In genomic region chr7:149179241-149179640, GRCh38 we compare ENCODE assay signal across 18 cellular contexts. TPM values are rescaled to one million over a fixed set of nuclear protein-coding genes. Genes with fewer than 3 reads are reported as not detected.
DNase-seq lines count a peak whose midpoint lies in the region; ATAC-seq, FAIRE-seq and TF ChIP-seq lines count a peak whose summit lies in the region.
"Had no signal": no experiment of that assay in that cellular context is flagged by ENCODE, and none has a peak within 500 bp of the region (broad histone marks: within the 10 kb centered on the region; RNA-seq: fewer than 3 reads in every experiment).

No MANE protein-coding gene starts in this region.

- H3K4me1 Mint-ChIP-seq in activated naive CD8-positive, alpha-beta T cell treated with anti-CD3 and anti-CD28 coated beads, Interleukin-2, amount 50 U/mL, for 24 hours, result no peaks in the 10 kb centered on the region
- H3K4me1 Mint-ChIP-seq: B cell had no signal

- no peaks in the 10 kb centered on the region for H3K9me3 Mint-ChIP-seq in activated naive CD8-positive, alpha-beta T cell treated with anti-CD3 and anti-CD28 coated beads, Interleukin-2, amount 50 U/mL, for 24 hours
- H3K9me3 Mint-ChIP-seq: CD8-positive, alpha-beta T cell; HFFc6 had no signal

- intact Hi-C loops in HepG2 (cut with micrococcal nuclease; ENCODE audit: unreplicated experiment) (no loop called here), right lobe of liver (cut with DNase I) (no loop called here), K562 (cut with micrococcal nuclease) (no loop called here)

- H3K9me1 ChIP-seq in K562 (ENCODE audit: control insufficient read depth, insufficient read depth, low read length), result no peaks in the 10 kb centered on the region

- H3K9ac ChIP-seq in HepG2 (ENCODE audit: insufficient read depth, low read depth, low read length) (no peak overlapping the region), K562 (ENCODE audit: insufficient read depth in 1 of 2, low read depth in 2 of 2, low read length in 2 of 2) (peak overlapping the region in 1 of 2 experiments; percentile 40; a peak in 1 of 4 replicates)
- H3K9ac ChIP-seq: BLaER1 treated with 17β-estradiol and CSF1 and Interleukin-3, amounts not matched to agents 10 nM and 100 nM had no signal

- H3K36me3 Mint-ChIP-seq in activated naive CD8-positive, alpha-beta T cell treated with anti-CD3 and anti-CD28 coated beads, Interleukin-2, amount 50 U/mL, for 24 hours (ENCODE audit: low read depth), result peaks cover 31% of the 10 kb centered on the region

- H3K4me2 ChIP-seq in HepG2 (ENCODE audit: low read depth, low read length) (no peak overlapping the region), K562 (ENCODE audit: insufficient read depth, low read length) (no peak overlapping the region)
- H3K4me2 ChIP-seq: BLaER1 treated with 17β-estradiol and CSF1 and Interleukin-3, amounts not matched to agents 10 nM and 100 nM had no signal

- CTCF ChIA-PET in HepG2 (lab: Yijun Ruan, JAX; ENCODE audit: low intra/inter-chr PET ratio, low total read pairs), result no interaction called here
- CTCF ChIA-PET in K562 (lab: Yijun Ruan, JAX; ENCODE audit: low intra/inter-chr PET ratio), result no interaction called here

- TF ChIP-seq RAD21 in HepG2 (CRISPR knock-in tag; IDR thresholded peaks at IDR 0.05) (no peak), K562 (CRISPR knock-in tag; conservative IDR thresholded peaks at IDR 0.05 in 1 of 2, IDR thresholded peaks at IDR 0.05 in 1 of 2) (no peak)

- POLR2A ChIA-PET in HepG2 (lab: Yijun Ruan, JAX), result no interaction called here
- POLR2A ChIA-PET in K562 (lab: Yijun Ruan, JAX), result interaction anchor here (0.7 to 2.1 kb wide), 4 partner anchors 9 to 324 kb away, joined by 3 to 6 read pairs (median 4); partner anchors contain the start of gene ZNF282

- H3K9me3 ChIP-seq in HepG2 (ENCODE audit: low read length) (no peaks in the 10 kb centered on the region), right lobe of liver (no peaks in the 10 kb centered on the region), K562 (replicated peaks; ENCODE audit: control insufficient read depth, insufficient read depth, low read depth, low read length) (no peaks in the 10 kb centered on the region), neutrophil (no peaks in the 10 kb centered on the region)
- H3K9me3 ChIP-seq: BLaER1 treated with 17β-estradiol and CSF1 and Interleukin-3, amounts not matched to agents 10 nM and 100 nM had no signal

- H3K27ac Mint-ChIP-seq in activated naive CD8-positive, alpha-beta T cell treated with anti-CD3 and anti-CD28 coated beads, Interleukin-2, amount 50 U/mL, for 24 hours, result no peak overlapping the region
- H3K27ac Mint-ChIP-seq: B cell, HFFc6 had no signal

- H3K4me1 ChIP-seq in HepG2 (ENCODE audit: insufficient read depth, low read length) (no peaks in the 10 kb centered on the region), right lobe of liver (no peaks in the 10 kb centered on the region), K562 (replicated peaks in 1 of 2; ENCODE audit: control insufficient read depth in 2 of 2, insufficient read depth in 2 of 2, low read length in 2 of 2) (peaks cover 0 to 4% of the 10 kb centered on the region in 2 experiments; a peak in 1 of 5 replicates), neutrophil (ENCODE audit: control insufficient read depth in 1 of 2, insufficient read depth in 1 of 2, low read depth in 1 of 2, low read length in 1 of 2) (peaks cover 20 to 23% of the 10 kb centered on the region in 2 experiments)

- H3K79me2 ChIP-seq in HepG2 (ENCODE audit: insufficient read depth, low read length), result no peaks in the 10 kb centered on the region
- H3K79me2 ChIP-seq in K562 (ENCODE audit: control insufficient read depth, insufficient read depth, low read length), result no peaks in the 10 kb centered on the region

- TF ChIP-seq EP300 in HepG2 (IDR thresholded peaks at IDR 0.05; ENCODE audit: low read depth in 2 of 2, low read length in 2 of 2), result no peak
- no peak for TF ChIP-seq EP300 in HepG2 (CRISPR knock-in tag; IDR thresholded peaks at IDR 0.05; ENCODE audit: borderline replicate concordance)
- no peak for TF ChIP-seq EP300 in K562 (IDR thresholded peaks at IDR 0.05; ENCODE audit: low read length)

- H3K27ac ChIP-seq in HepG2 (ENCODE audit: extremely low read length, insufficient read depth, low read length) (no peak overlapping the region), right lobe of liver (no peak overlapping the region), K562 (ENCODE audit: extremely low read depth, low read depth, low read length) (no peak overlapping the region), neutrophil (peak overlapping the region; percentile 39)
- H3K27ac ChIP-seq: BLaER1 treated with 17β-estradiol and CSF1 and Interleukin-3, amounts not matched to agents 10 nM and 100 nM had no signal

- BruUV-seq in HepG2 (replicated peaks; lab: Mats Ljungman, UMichigan) (no TSS peak), K562 (replicated peaks; lab: Mats Ljungman, UMichigan) (no TSS peak)

- H4K20me1 ChIP-seq in HepG2 (ENCODE audit: insufficient read depth, low read length) (no peaks in the 10 kb centered on the region), K562 (replicated peaks; ENCODE audit: control insufficient read depth, insufficient read depth, low read length) (no peaks in the 10 kb centered on the region)

- H3K27me3 Mint-ChIP-seq in activated naive CD8-positive, alpha-beta T cell treated with anti-CD3 and anti-CD28 coated beads, Interleukin-2, amount 50 U/mL, for 24 hours, result no peaks in the 10 kb centered on the region
- H3K27me3 Mint-ChIP-seq: B cell had no signal

- DNase-seq in HepG2 (ENCODE audit: low spot score) (no peak), right lobe of liver (no peak), K562 (ENCODE audit: extremely low read depth in 1 of 4, low spot score in 3 of 4) (no peak), dedifferentiated amniotic fluid mesenchymal stem cell (ENCODE audit: extremely low spot score) (no peak), activated gamma-delta T cell treated with Interleukin-2 at 50 U/mL for 16 hours (no peak)
- DNase-seq in activated naive CD8-positive, alpha-beta T cell treated with anti-CD3 and anti-CD28 coated beads, Interleukin-2, amount 50 U/mL, for 24 hours, result no peak
- DNase-seq: Calu3; CD8-positive, alpha-beta T cell; DMS79 treated with DMSO at 0.1 percent for 48 hours; GF-D8; GOT3; H7; HFFc6 had no signal

- H3K4me3 ChIP-seq in HepG2 (replicated peaks in 1 of 3; ENCODE audit: insufficient read depth in 1 of 3, low read depth in 2 of 3, low read length in 3 of 3) (no peak overlapping the region), right lobe of liver (no peak overlapping the region), K562 (no peak overlapping the region), neutrophil (ENCODE audit: low read depth in 1 of 2, low read length in 1 of 2) (no peak overlapping the region)
- H3K4me3 ChIP-seq: BLaER1 treated with 17β-estradiol and CSF1 and Interleukin-3, amounts not matched to agents 10 nM and 100 nM had no signal

- TF ChIP-seq CTCF in HepG2 (CRISPR knock-in tag; IDR thresholded peaks at IDR 0.05), result no peak
- no peak for TF ChIP-seq CTCF in right lobe of liver (IDR thresholded peaks at IDR 0.05)
- TF ChIP-seq CTCF in K562 (IDR thresholded peaks at IDR 0.05 in 2 of 3, conservative IDR thresholded peaks at IDR 0.05 in 1 of 3; ENCODE audit: insufficient read depth in 2 of 3, low read depth in 1 of 3, low read length in 3 of 3), result no peak
- TF ChIP-seq CTCF in neutrophil (IDR thresholded peaks at IDR 0.05), result no peak

- H3K27me3 ChIP-seq in HepG2 (ENCODE audit: control insufficient read depth in 1 of 2, insufficient read depth in 2 of 2, low read length in 2 of 2) (no peaks in the 10 kb centered on the region), right lobe of liver (no peaks in the 10 kb centered on the region), K562 (ENCODE audit: control insufficient read depth in 2 of 2, insufficient read depth in 2 of 2, low read length in 2 of 2) (no peaks in the 10 kb centered on the region), neutrophil (no peaks in the 10 kb centered on the region)
- H3K27me3 ChIP-seq: BLaER1 treated with 17β-estradiol and CSF1 and Interleukin-3, amounts not matched to agents 10 nM and 100 nM had no signal

- no peak for FAIRE-seq in HepG2 (lab: Jason Lieb, UNC)
- no peak for FAIRE-seq in K562 (lab: Jason Lieb, UNC)
- FAIRE-seq: HTR-8/SVneo had no signal

- ATAC-seq in HepG2, result no peak; the same call in 2 of the 3 replicates
- ATAC-seq in right lobe of liver, result no peak
- no peak for ATAC-seq in K562
- no peak for ATAC-seq in activated naive CD8-positive, alpha-beta T cell treated with anti-CD3 and anti-CD28 coated beads, Interleukin-2, amount 50 U/mL, for 24 hours
- ATAC-seq: CD8-positive, alpha-beta T cell; HCT116 had no signal

- no peak overlapping the region for H3K4me3 Mint-ChIP-seq in activated naive CD8-positive, alpha-beta T cell treated with anti-CD3 and anti-CD28 coated beads, Interleukin-2, amount 50 U/mL, for 24 hours
- H3K4me3 Mint-ChIP-seq: B cell; CD8-positive, alpha-beta T cell; HFFc6 had no signal

- H2AFZ ChIP-seq in HepG2 (ENCODE audit: low read length) (no peak overlapping the region), K562 (ENCODE audit: low read depth, low read length) (no peak overlapping the region)

- in situ Hi-C loops in HepG2 (cut with HindIII; ENCODE audit: extremely low pct_ligation_motif_present, low pct_unique_long_range_greater_than_20kb) (no loop called here), K562 (cut with MboI) (no loop called here)

- WGBS in HepG2 (ENCODE audit: low lambda C conversion rate), result 100% methylated on average over 4 of the region's 19 CpGs
- 93% methylated on average over 5 of the region's 19 CpGs for WGBS in right lobe of liver (ENCODE audit: insufficient coverage, low coverage, low lambda C conversion rate, missing lambda C conversion rate)
- 93% methylated on average over 19 of the region's 19 CpGs for WGBS in K562 (ENCODE audit: insufficient coverage, low coverage, missing lambda C conversion rate)

- H3K36me3 ChIP-seq in HepG2 (replicated peaks in 1 of 2; ENCODE audit: control insufficient read depth in 1 of 2, insufficient read depth in 2 of 2, low read length in 2 of 2), result peaks cover 14 to 50% of the 10 kb centered on the region in 2 experiments
- peaks cover 0 to 47% (median 17%) of the 10 kb centered on the region in 4 donors for H3K36me3 ChIP-seq in right lobe of liver
- H3K36me3 ChIP-seq in K562 (ENCODE audit: control insufficient read depth, insufficient read depth, low read length), result peaks cover 81% of the 10 kb centered on the region
- H3K36me3 ChIP-seq in neutrophil, result peaks cover 57% of the 10 kb centered on the region

- TF ChIP-seq POLR2A in HepG2 (IDR thresholded peaks at IDR 0.05; ENCODE audit: insufficient read depth in 1 of 2, low read depth in 2 of 2, low read length in 2 of 2), result no peak
- TF ChIP-seq POLR2A in right lobe of liver (IDR thresholded peaks at IDR 0.05), result no peak
- no peak for TF ChIP-seq POLR2A in K562 (conservative IDR thresholded peaks at IDR 0.05)

RNA-seq across cellular contexts. Expression of gene ZNF282, which starts 16.1 kb away (rescaled TPM):
- total RNA-seq in HepG2 (2016; rRNA removed; fragmentation: Illumina TruSeq; extraction: Trizol), result 19.3 and 20.9 TPM in 2 replicates
- 2.7 and 2.9 TPM in 2 replicates for total RNA-seq in HepG2 (2016; cell fraction: cytosol; rRNA removed; fragmentation: Illumina TruSeq; extraction: Trizol; ENCODE audit: low read depth)
- total RNA-seq in HepG2 (2016; cell fraction: insoluble cytoplasmic fraction; rRNA removed; fragmentation: Illumina TruSeq; extraction: Trizol), result 15.5 and 23.4 TPM in 2 replicates
- 7.4 and 7.5 TPM in 2 replicates for total RNA-seq in HepG2 (2016; cell fraction: membrane; rRNA removed; fragmentation: Illumina TruSeq; extraction: Trizol)
- 14.8 and 18.0 TPM in 2 replicates for total RNA-seq in HepG2 (2016; cell fraction: nucleus; rRNA removed; fragmentation: Illumina TruSeq; extraction: Trizol)
- 9.1 and 12.5 TPM in 2 replicates for polyA plus RNA-seq in HepG2 (2011; rRNA removed)
- 8.6 and 11.7 TPM in 2 replicates for polyA plus RNA-seq in HepG2 (2011; cell fraction: cytosol; rRNA removed)
- 18.1 and 20.6 TPM in 2 replicates for polyA plus RNA-seq in HepG2 (2011; cell fraction: nucleus; rRNA removed)
- 12.3 and 12.4 TPM in 2 replicates for polyA plus RNA-seq in HepG2 (2012)
- polyA plus RNA-seq in HepG2 (2016; cell fraction: cytosol; fragmentation: Illumina TruSeq; extraction: Trizol; ENCODE audit: low read depth), result 1.3 and 1.6 TPM in 2 replicates
- 12.4 and 15.3 TPM in 2 replicates for polyA plus RNA-seq in HepG2 (2016; cell fraction: insoluble cytoplasmic fraction; fragmentation: Illumina TruSeq; extraction: Trizol; ENCODE audit: low read depth)
- 2.8 and 3.9 TPM in 2 replicates for polyA plus RNA-seq in HepG2 (2016; cell fraction: membrane; fragmentation: Illumina TruSeq; extraction: Trizol; ENCODE audit: low read depth)
- 16.8 and 26.8 TPM in 2 replicates for polyA plus RNA-seq in HepG2 (2016; cell fraction: nucleus; fragmentation: Illumina TruSeq; extraction: Trizol; ENCODE audit: insufficient read depth, low read depth)
- polyA minus RNA-seq in HepG2 (2011; rRNA and poly(A)+ RNA removed; ENCODE audit: low replicate concordance), result 25.0 and 32.5 TPM in 2 replicates
- 13.9 and 18.6 TPM in 2 replicates for polyA minus RNA-seq in HepG2 (2011; cell fraction: cytosol; rRNA and poly(A)+ RNA removed)
- polyA minus RNA-seq in HepG2 (2011; cell fraction: nucleus; rRNA and poly(A)+ RNA removed), result 38.4 and 52.6 TPM in 2 replicates
- 10 to 100 TPM in 3 of 6 experiments, 1 to 10 TPM in 3; 7.1 to 13.2 (median 10.0) TPM for total RNA-seq in right lobe of liver
- total RNA-seq in K562 (2011; cell fraction: chromatin; rRNA removed; ENCODE audit: low replicate concordance), result 64.6 and 106 TPM in 2 replicates
- 55.3 and 74.2 TPM in 2 replicates for total RNA-seq in K562 (2011; cell fraction: nucleolus; rRNA removed)
- total RNA-seq in K562 (2011; cell fraction: nucleoplasm; rRNA removed), result 39.4 and 48.6 TPM in 2 replicates
- 32.7 and 38.1 TPM in 2 replicates for total RNA-seq in K562 (2014; rRNA removed)
- 11.2 and 13.2 TPM in 2 replicates for total RNA-seq in K562 (2014; rRNA removed; fragmentation: Illumina TruSeq; extraction: Trizol)
- 19.0 and 20.0 TPM in 2 replicates for total RNA-seq in K562 (2015; rRNA removed; fragmentation: Illumina TruSeq; extraction: Trizol)
- 54.6 and 58.6 TPM in 2 replicates for total RNA-seq in K562 (2021)
- 13.2 and 23.4 TPM in 2 replicates for polyA plus RNA-seq in K562 (2011; rRNA removed)
- polyA plus RNA-seq in K562 (2011; cell fraction: cytosol; rRNA removed), result 19.3 and 29.6 TPM in 2 replicates
- 33.7 and 56.0 TPM in 2 replicates for polyA plus RNA-seq in K562 (2011; cell fraction: nucleus; rRNA removed)
- polyA plus RNA-seq in K562 (2012), result 27.1 and 39.5 TPM in 2 replicates
- polyA plus RNA-seq in K562 (2014; fragmentation: Illumina TruSeq; extraction: Trizol), result 17.4 and 25.2 TPM in 2 replicates
- 1 to 10 TPM in 1 of 2 experiments, under 1 TPM in 1; 0.76 to 1.3 TPM for polyA plus RNA-seq in K562 (2014; fragmentation: Nextera tagmentation; extraction: Ambion mirVana)
- 25.5 and 37.8 TPM in 2 replicates for polyA plus RNA-seq in K562 (2014; rRNA removed)
- 18.7 and 25.1 TPM in 2 replicates for polyA minus RNA-seq in K562 (2011; rRNA and poly(A)+ RNA removed)
- 23.8 and 33.7 TPM in 2 replicates for polyA minus RNA-seq in K562 (2011; cell fraction: cytosol; rRNA and poly(A)+ RNA removed)
- 27.5 and 33.3 TPM in 2 replicates for polyA minus RNA-seq in K562 (2011; cell fraction: nucleus; rRNA and poly(A)+ RNA removed)

RNA-seq across cellular contexts. Expression of gene ZNF398, which starts 32.0 kb away (rescaled TPM):
- total RNA-seq in HepG2 (2016; rRNA removed; fragmentation: Illumina TruSeq; extraction: Trizol) (8.9 and 10.4 TPM in 2 replicates), right lobe of liver (1 to 10 TPM; 5.3 to 7.9 (median 6.2) TPM), K562 (2014; rRNA removed) (10.4 and 15.0 TPM in 2 replicates), K562 (2014; rRNA removed; fragmentation: Illumina TruSeq; extraction: Trizol) (10.8 and 12.3 TPM in 2 replicates), K562 (2015; rRNA removed; fragmentation: Illumina TruSeq; extraction: Trizol) (14.3 and 14.7 TPM in 2 replicates), K562 (2021) (17.1 and 18.6 TPM in 2 replicates)
- total RNA-seq in HepG2 (2016; cell fraction: cytosol; rRNA removed; fragmentation: Illumina TruSeq; extraction: Trizol; ENCODE audit: low read depth), result 14.2 and 15.4 TPM in 2 replicates
- total RNA-seq in HepG2 (2016; cell fraction: insoluble cytoplasmic fraction; rRNA removed; fragmentation: Illumina TruSeq; extraction: Trizol), result 8.5 and 9.2 TPM in 2 replicates
- total RNA-seq in HepG2 (2016; cell fraction: membrane; rRNA removed; fragmentation: Illumina TruSeq; extraction: Trizol), result 6.4 and 7.2 TPM in 2 replicates
- 10.8 and 11.7 TPM in 2 replicates for total RNA-seq in HepG2 (2016; cell fraction: nucleus; rRNA removed; fragmentation: Illumina TruSeq; extraction: Trizol)
- polyA plus RNA-seq in HepG2 (2011; rRNA removed) (3.0 and 3.4 TPM in 2 replicates), K562 (2011; rRNA removed) (8.2 and 14.7 TPM in 2 replicates), K562 (2014; fragmentation: Illumina TruSeq; extraction: Trizol) (10.8 and 10.9 TPM in 2 replicates), K562 (2014; fragmentation: Nextera tagmentation; extraction: Ambion mirVana) (1 to 10 TPM; 4.0 to 4.4 TPM), K562 (2014; rRNA removed) (8.2 and 8.8 TPM in 2 replicates)
- 1.4 and 1.9 TPM in 2 replicates for polyA plus RNA-seq in HepG2 (2011; cell fraction: cytosol; rRNA removed)
- polyA plus RNA-seq in HepG2 (2011; cell fraction: nucleus; rRNA removed), result 5.8 and 7.1 TPM in 2 replicates
- polyA plus RNA-seq in HepG2 (2012), result 3.2 and 3.4 TPM in 2 replicates
- polyA plus RNA-seq in HepG2 (2016; cell fraction: cytosol; fragmentation: Illumina TruSeq; extraction: Trizol; ENCODE audit: low read depth), result 0.38 and 0.57 TPM in 2 replicates
- 5.1 and 6.1 TPM in 2 replicates for polyA plus RNA-seq in HepG2 (2016; cell fraction: insoluble cytoplasmic fraction; fragmentation: Illumina TruSeq; extraction: Trizol; ENCODE audit: low read depth)
- polyA plus RNA-seq in HepG2 (2016; cell fraction: membrane; fragmentation: Illumina TruSeq; extraction: Trizol; ENCODE audit: low read depth), result 1.7 and 1.9 TPM in 2 replicates
- 7.1 and 7.4 TPM in 2 replicates for polyA plus RNA-seq in HepG2 (2016; cell fraction: nucleus; fragmentation: Illumina TruSeq; extraction: Trizol; ENCODE audit: insufficient read depth, low read depth)
- 23.8 and 53.0 TPM in 2 replicates for polyA minus RNA-seq in HepG2 (2011; rRNA and poly(A)+ RNA removed; ENCODE audit: low replicate concordance)
- 4.0 and 5.1 TPM in 2 replicates for polyA minus RNA-seq in HepG2 (2011; cell fraction: cytosol; rRNA and poly(A)+ RNA removed)
- polyA minus RNA-seq in HepG2 (2011; cell fraction: nucleus; rRNA and poly(A)+ RNA removed), result 17.5 and 21.4 TPM in 2 replicates
- total RNA-seq in K562 (2011; cell fraction: chromatin; rRNA removed; ENCODE audit: low replicate concordance), result 26.1 and 33.2 TPM in 2 replicates
- total RNA-seq in K562 (2011; cell fraction: nucleolus; rRNA removed), result 19.9 and 24.3 TPM in 2 replicates
- total RNA-seq in K562 (2011; cell fraction: nucleoplasm; rRNA removed), result 23.0 and 28.4 TPM in 2 replicates
- polyA plus RNA-seq in K562 (2011; cell fraction: cytosol; rRNA removed), result 11.3 and 15.9 TPM in 2 replicates
- 16.7 and 19.8 TPM in 2 replicates for polyA plus RNA-seq in K562 (2011; cell fraction: nucleus; rRNA removed)
- polyA plus RNA-seq in K562 (2012), result 9.9 and 10.0 TPM in 2 replicates
- 19.2 and 27.6 TPM in 2 replicates for polyA minus RNA-seq in K562 (2011; rRNA and poly(A)+ RNA removed)
- polyA minus RNA-seq in K562 (2011; cell fraction: cytosol; rRNA and poly(A)+ RNA removed), result 13.0 and 15.8 TPM in 2 replicates
- 17.2 and 25.7 TPM in 2 replicates for polyA minus RNA-seq in K562 (2011; cell fraction: nucleus; rRNA and poly(A)+ RNA removed)

RNA-seq across cellular contexts. Expression of gene ZNF425, which starts 53.1 kb away (rescaled TPM):
- total RNA-seq in HepG2 (2016; rRNA removed; fragmentation: Illumina TruSeq; extraction: Trizol), result 0.97 and 1.1 TPM in 2 replicates
- total RNA-seq in HepG2 (2016; cell fraction: cytosol; rRNA removed; fragmentation: Illumina TruSeq; extraction: Trizol; ENCODE audit: low read depth), result 0.09 and 0.61 TPM in 2 replicates
- 0.82 and 1.1 TPM in 2 replicates for total RNA-seq in HepG2 (2016; cell fraction: insoluble cytoplasmic fraction; rRNA removed; fragmentation: Illumina TruSeq; extraction: Trizol)
- total RNA-seq in HepG2 (2016; cell fraction: membrane; rRNA removed; fragmentation: Illumina TruSeq; extraction: Trizol), result 0.24 and 0.49 TPM in 2 replicates
- 0.43 and 0.53 TPM in 2 replicates for total RNA-seq in HepG2 (2016; cell fraction: nucleus; rRNA removed; fragmentation: Illumina TruSeq; extraction: Trizol)
- 0.51 and 0.55 TPM in 2 replicates for polyA plus RNA-seq in HepG2 (2011; rRNA removed)
- 0.51 and 0.69 TPM in 2 replicates for polyA plus RNA-seq in HepG2 (2011; cell fraction: cytosol; rRNA removed)
- 0.42 and 0.66 TPM in 2 replicates for polyA plus RNA-seq in HepG2 (2011; cell fraction: nucleus; rRNA removed)
- polyA plus RNA-seq in HepG2 (2012), result 0.97 and 1.6 TPM in 2 replicates
- polyA plus RNA-seq in HepG2 (2016; cell fraction: cytosol; fragmentation: Illumina TruSeq; extraction: Trizol; ENCODE audit: low read depth), result 0.28 TPM in 1 of 2 replicates, not detected in the other
- 0.74 and 1.1 TPM in 2 replicates for polyA plus RNA-seq in HepG2 (2016; cell fraction: insoluble cytoplasmic fraction; fragmentation: Illumina TruSeq; extraction: Trizol; ENCODE audit: low read depth)
- polyA plus RNA-seq in HepG2 (2016; cell fraction: membrane; fragmentation: Illumina TruSeq; extraction: Trizol; ENCODE audit: low read depth), result 0.17 and 0.31 TPM in 2 replicates
- 0.93 and 1.4 TPM in 2 replicates for polyA plus RNA-seq in HepG2 (2016; cell fraction: nucleus; fragmentation: Illumina TruSeq; extraction: Trizol; ENCODE audit: insufficient read depth, low read depth)
- 0.16 and 1.4 TPM in 2 replicates for polyA minus RNA-seq in HepG2 (2011; rRNA and poly(A)+ RNA removed; ENCODE audit: low replicate concordance)
- polyA minus RNA-seq in HepG2 (2011; cell fraction: cytosol; rRNA and poly(A)+ RNA removed), result 0.62 and 1.7 TPM in 2 replicates
- 0.77 and 1.2 TPM in 2 replicates for polyA minus RNA-seq in HepG2 (2011; cell fraction: nucleus; rRNA and poly(A)+ RNA removed)
- total RNA-seq in right lobe of liver, result 1 to 10 TPM in 1 of 6 experiments, under 1 TPM in 5; 0.06 to 1.4 (median 0.44) TPM
- total RNA-seq in K562 (2011; cell fraction: chromatin; rRNA removed; ENCODE audit: low replicate concordance), result 0.62 and 1.0 TPM in 2 replicates
- 0.50 and 0.66 TPM in 2 replicates for total RNA-seq in K562 (2011; cell fraction: nucleolus; rRNA removed)
- 0.66 TPM in 1 of 2 replicates, not detected in the other for total RNA-seq in K562 (2011; cell fraction: nucleoplasm; rRNA removed)
- total RNA-seq in K562 (2014; rRNA removed), result 0.37 and 0.59 TPM in 2 replicates
- 0.36 and 0.48 TPM in 2 replicates for total RNA-seq in K562 (2014; rRNA removed; fragmentation: Illumina TruSeq; extraction: Trizol)
- 0.80 and 0.87 TPM in 2 replicates for total RNA-seq in K562 (2015; rRNA removed; fragmentation: Illumina TruSeq; extraction: Trizol)
- 0.49 and 0.66 TPM in 2 replicates for total RNA-seq in K562 (2021)
- 0.54 and 0.79 TPM in 2 replicates for polyA plus RNA-seq in K562 (2011; rRNA removed)
- polyA plus RNA-seq in K562 (2011; cell fraction: cytosol; rRNA removed), result 0.57 and 0.91 TPM in 2 replicates
- 0.20 and 0.22 TPM in 2 replicates for polyA plus RNA-seq in K562 (2011; cell fraction: nucleus; rRNA removed)
- polyA plus RNA-seq in K562 (2012), result 0.57 and 0.79 TPM in 2 replicates
- 0.36 and 0.83 TPM in 2 replicates for polyA plus RNA-seq in K562 (2014; fragmentation: Illumina TruSeq; extraction: Trizol)
- polyA plus RNA-seq in K562 (2014; fragmentation: Nextera tagmentation; extraction: Ambion mirVana), result under 1 TPM; 0.03 to 0.31 TPM
- polyA plus RNA-seq in K562 (2014; rRNA removed), result 0.65 and 0.89 TPM in 2 replicates
- polyA minus RNA-seq in K562 (2011; rRNA and poly(A)+ RNA removed), result 0.49 and 1.3 TPM in 2 replicates
- polyA minus RNA-seq in K562 (2011; cell fraction: cytosol; rRNA and poly(A)+ RNA removed), result 1.5 TPM in 1 of 2 replicates, not detected in the other
- polyA minus RNA-seq in K562 (2011; cell fraction: nucleus; rRNA and poly(A)+ RNA removed), result 0.56 and 0.94 TPM in 2 replicates

Comparison
In these comparisons a context has a peak if more than half of its experiments do, and no peak if none do; other contexts are left out.
1. Of the 241 proteins assayed by ChIP-seq in both HepG2 and K562: peak only in HepG2: none; only in K562: POLR2G; in both: none; in neither: 240.